Comparison of ENCODE assay signal across 8 cellular contexts in the genomic region with DNA sequence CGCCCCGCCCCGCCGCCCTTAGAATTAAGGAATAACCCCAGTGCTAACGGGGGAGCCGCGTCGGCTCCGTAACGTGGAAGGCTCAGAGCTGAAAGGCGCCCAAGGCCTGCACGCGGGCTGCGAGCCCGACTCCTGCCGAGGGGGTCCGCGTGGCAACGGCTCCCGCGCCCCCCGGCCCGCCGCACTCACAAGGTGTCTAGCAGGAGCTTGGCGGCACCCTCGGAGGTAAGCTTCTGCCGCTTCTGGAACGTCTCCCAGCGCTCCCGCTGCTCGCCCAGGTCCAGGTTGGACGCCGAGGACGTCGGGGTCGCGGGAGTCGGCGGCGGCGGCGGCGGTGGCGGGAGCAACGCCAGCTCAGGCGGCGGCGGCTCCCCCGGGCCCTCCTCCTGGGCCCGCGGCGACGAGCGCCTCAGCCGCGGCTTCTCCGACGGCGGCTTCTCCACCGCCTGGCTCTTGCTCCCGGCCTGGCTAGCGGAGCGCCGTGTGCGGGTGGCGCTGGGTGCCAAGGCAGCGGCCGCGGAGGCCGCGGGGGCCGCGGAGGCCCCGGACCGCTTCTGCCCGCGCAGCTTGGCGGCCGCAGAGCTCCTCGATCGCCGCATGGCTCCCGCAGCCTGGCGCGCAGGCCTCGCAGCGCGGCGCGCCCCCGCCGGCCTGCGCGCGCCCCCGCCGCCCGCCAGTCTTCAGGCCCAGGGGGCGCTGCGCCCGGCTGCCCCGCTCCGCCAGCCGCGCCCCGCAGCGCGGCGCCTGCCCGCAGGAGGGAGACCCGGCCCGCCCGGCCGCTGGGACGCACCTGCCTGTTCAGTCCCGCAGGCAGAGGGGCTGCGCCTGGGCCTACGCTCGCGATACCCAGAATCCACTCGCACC. TPM values are rescaled to one million over a fixed set of nuclear protein-coding genes. Genes with fewer than 3 reads are reported as not detected.
DNase-seq lines count a peak whose midpoint lies in the region; ATAC-seq, FAIRE-seq and TF ChIP-seq lines count a peak whose summit lies in the region.

A gene (minus strand): TSS at position 632 of the 864 bp plus-strand sequence. CDS start 33 bp downstream, at position 599.

- H3K9me3 Mint-ChIP-seq in WTC11 = no peaks in the 10 kb centered on the region

- peak within 1 kb of the TSS; percentile 93 for H3K4me3 Mint-ChIP-seq in WTC11

- peaks cover 11% of the 10 kb centered on the region for H3K36me3 ChIP-seq in GM06990 (ENCODE audit: control insufficient read depth, insufficient read depth, low read length)
- peaks cover 7% of the 10 kb centered on the region for H3K36me3 ChIP-seq in H7 (replicated peaks; ENCODE audit: control insufficient read depth, insufficient read depth, low read length)
- no peaks in the 10 kb centered on the region for H3K36me3 ChIP-seq in bronchial epithelial cell (ENCODE audit: control insufficient read depth, insufficient read depth, low read length)
- H3K36me3 ChIP-seq in kidney epithelial cell (ENCODE audit: control insufficient read depth, insufficient read depth, low read length) = no peaks in the 10 kb centered on the region

- peak within 1 kb of the TSS; percentile 90 for H3K27ac Mint-ChIP-seq in WTC11

- no peaks in the 10 kb centered on the region for H3K27me3 ChIP-seq in GM06990 (replicated peaks; ENCODE audit: control insufficient read depth, insufficient read depth, low read length)
- H3K27me3 ChIP-seq in H7 (ENCODE audit: control insufficient read depth, insufficient read depth, low read length) = no peaks in the 10 kb centered on the region
- H3K27me3 ChIP-seq in bronchial epithelial cell (ENCODE audit: control insufficient read depth, insufficient read depth, low read length) = peaks cover 2% of the 10 kb centered on the region
- H3K27me3 ChIP-seq in kidney epithelial cell (ENCODE audit: control insufficient read depth, insufficient read depth, low read length) = no peaks in the 10 kb centered on the region

- H3K36me3 Mint-ChIP-seq in WTC11 = peaks cover 17% of the 10 kb centered on the region

- H3K4me3 ChIP-seq in GM06990 (replicated peaks; ENCODE audit: low read depth, low read length) (peak within 1 kb of the TSS; percentile 77), H7 (ENCODE audit: insufficient read depth, low read depth, low read length) (peak within 1 kb of the TSS; percentile 78), bronchial epithelial cell (ENCODE audit: low read depth, low read length) (peak within 1 kb of the TSS; percentile 49), kidney epithelial cell (ENCODE audit: low read depth, low read length) (peak within 1 kb of the TSS; percentile 73)

- TF ChIP-seq CTCF in GM06990 (IDR thresholded peaks at IDR 0.05; ENCODE audit: insufficient read depth, low read length, poor library complexity, severe bottlenecking) = no peak
- TF ChIP-seq CTCF in WTC11 (IDR thresholded peaks at IDR 0.05) = no peak
- TF ChIP-seq CTCF in bronchial epithelial cell (IDR thresholded peaks at IDR 0.05; ENCODE audit: insufficient read depth, low read length, severe bottlenecking) = peak; percentile 3
- TF ChIP-seq CTCF in kidney epithelial cell (IDR thresholded peaks at IDR 0.05; ENCODE audit: insufficient read depth, low read length, poor library complexity, severe bottlenecking) = no peak

- FAIRE-seq in bronchial epithelial cell (lab: Jason Lieb, UNC) = no peak

- POLR2A ChIA-PET in WTC11 (lab: Charles Lee) = interaction anchor here (0.5 to 2.5 kb wide), 8 partner anchors 11 to 183 kb away, joined by 3 to 14 read pairs (median 4); a partner anchor contains a TSS

- H3K27me3 Mint-ChIP-seq in WTC11 (ENCODE audit: low read depth) = peaks cover 24% of the 10 kb centered on the region

- DNase-seq in GM06990 (ENCODE audit: extremely low read depth, insufficient read length) (peak; percentile 83), H7 (peak; percentile 98), NCI-H1105 (lab: John Stamatoyannopoulos, UW) (peak; percentile 62), WTC11 (ENCODE audit: low spot score) (peak; percentile 86), bronchial epithelial cell (ENCODE audit: low read depth) (no peak), kidney epithelial cell (ENCODE audit: low read depth) (no peak)
- DNase-seq in stimulated activated CD4-positive, alpha-beta T cell treated with anti-CD3 and anti-CD28 coated beads, Interleukin-1b, Interleukin-23, amount 100 ng/mL, for 48 hours = peak; percentile 62

- CTCF ChIA-PET in WTC11 (lab: Charles Lee) = interaction anchor here (0.5 to 6.3 kb wide), 16 partner anchors 11 to 236 kb away, joined by 3 to 64 read pairs (median 4); a partner anchor contains a TSS

- H3K4me1 Mint-ChIP-seq in WTC11 = peaks cover 28% of the 10 kb centered on the region

- peak; percentile 92 for ATAC-seq in WTC11
- ATAC-seq in GM18873 (IDR thresholded peaks at IDR 0.05; ENCODE audit: low FRiP score, unreplicated experiment) = no peak

TF ChIP-seq in WTC11, 78 proteins besides CTCF, POLR2A, EP300 and RAD21 (continues in another document):
- TF ChIP-seq, protein P1, sequence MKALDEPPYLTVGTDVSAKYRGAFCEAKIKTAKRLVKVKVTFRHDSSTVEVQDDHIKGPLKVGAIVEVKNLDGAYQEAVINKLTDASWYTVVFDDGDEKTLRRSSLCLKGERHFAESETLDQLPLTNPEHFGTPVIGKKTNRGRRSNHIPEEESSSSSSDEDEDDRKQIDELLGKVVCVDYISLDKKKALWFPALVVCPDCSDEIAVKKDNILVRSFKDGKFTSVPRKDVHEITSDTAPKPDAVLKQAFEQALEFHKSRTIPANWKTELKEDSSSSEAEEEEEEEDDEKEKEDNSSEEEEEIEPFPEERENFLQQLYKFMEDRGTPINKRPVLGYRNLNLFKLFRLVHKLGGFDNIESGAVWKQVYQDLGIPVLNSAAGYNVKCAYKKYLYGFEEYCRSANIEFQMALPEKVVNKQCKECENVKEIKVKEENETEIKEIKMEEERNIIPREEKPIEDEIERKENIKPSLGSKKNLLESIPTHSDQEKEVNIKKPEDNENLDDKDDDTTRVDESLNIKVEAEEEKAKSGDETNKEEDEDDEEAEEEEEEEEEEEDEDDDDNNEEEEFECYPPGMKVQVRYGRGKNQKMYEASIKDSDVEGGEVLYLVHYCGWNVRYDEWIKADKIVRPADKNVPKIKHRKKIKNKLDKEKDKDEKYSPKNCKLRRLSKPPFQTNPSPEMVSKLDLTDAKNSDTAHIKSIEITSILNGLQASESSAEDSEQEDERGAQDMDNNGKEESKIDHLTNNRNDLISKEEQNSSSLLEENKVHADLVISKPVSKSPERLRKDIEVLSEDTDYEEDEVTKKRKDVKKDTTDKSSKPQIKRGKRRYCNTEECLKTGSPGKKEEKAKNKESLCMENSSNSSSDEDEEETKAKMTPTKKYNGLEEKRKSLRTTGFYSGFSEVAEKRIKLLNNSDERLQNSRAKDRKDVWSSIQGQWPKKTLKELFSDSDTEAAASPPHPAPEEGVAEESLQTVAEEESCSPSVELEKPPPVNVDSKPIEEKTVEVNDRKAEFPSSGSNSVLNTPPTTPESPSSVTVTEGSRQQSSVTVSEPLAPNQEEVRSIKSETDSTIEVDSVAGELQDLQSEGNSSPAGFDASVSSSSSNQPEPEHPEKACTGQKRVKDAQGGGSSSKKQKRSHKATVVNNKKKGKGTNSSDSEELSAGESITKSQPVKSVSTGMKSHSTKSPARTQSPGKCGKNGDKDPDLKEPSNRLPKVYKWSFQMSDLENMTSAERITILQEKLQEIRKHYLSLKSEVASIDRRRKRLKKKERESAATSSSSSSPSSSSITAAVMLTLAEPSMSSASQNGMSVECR (CRISPR knock-in tag; IDR thresholded peaks at IDR 0.05; ENCODE audit: borderline replicate concordance) = no peak; the same call in 1 of the 2 replicates
- TF ChIP-seq JAZF1 (CRISPR knock-in tag; IDR thresholded peaks at IDR 0.05) = no peak
- TF ChIP-seq, protein P2, sequence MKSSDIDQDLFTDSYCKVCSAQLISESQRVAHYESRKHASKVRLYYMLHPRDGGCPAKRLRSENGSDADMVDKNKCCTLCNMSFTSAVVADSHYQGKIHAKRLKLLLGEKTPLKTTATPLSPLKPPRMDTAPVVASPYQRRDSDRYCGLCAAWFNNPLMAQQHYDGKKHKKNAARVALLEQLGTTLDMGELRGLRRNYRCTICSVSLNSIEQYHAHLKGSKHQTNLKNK (CRISPR knock-in tag; IDR thresholded peaks at IDR 0.05) = no peak
- no peak for TF ChIP-seq OVOL2 (CRISPR knock-in tag; IDR thresholded peaks at IDR 0.05; ENCODE audit: borderline replicate concordance)
- no peak for TF ChIP-seq IRF2 (CRISPR knock-in tag; IDR thresholded peaks at IDR 0.05; ENCODE audit: borderline replicate concordance, low read depth)
- TF ChIP-seq, protein P3, sequence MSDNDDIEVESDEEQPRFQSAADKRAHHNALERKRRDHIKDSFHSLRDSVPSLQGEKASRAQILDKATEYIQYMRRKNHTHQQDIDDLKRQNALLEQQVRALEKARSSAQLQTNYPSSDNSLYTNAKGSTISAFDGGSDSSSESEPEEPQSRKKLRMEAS (CRISPR knock-in tag; IDR thresholded peaks at IDR 0.05) = peak; percentile 41; the same call in 1 of the 2 replicates
- no peak for TF ChIP-seq RORB (CRISPR knock-in tag; IDR thresholded peaks at IDR 0.05)
- TF ChIP-seq ATF1 (CRISPR knock-in tag; IDR thresholded peaks at IDR 0.05) = no peak

RNA-seq across cellular contexts. Expression of the gene that starts here (rescaled TPM):
- 135 and 159 TPM in 2 replicates for total RNA-seq in H7 (2014; rRNA removed; shearing (Covaris generic))
- total RNA-seq in WTC11 (2021) = 151 to 152 TPM (median 151 TPM) in 3 replicates
- total RNA-seq in bronchial epithelial cell = 5.1 and 17.4 TPM in 2 replicates
- 42.6 and 68.4 TPM in 2 replicates for total RNA-seq in kidney epithelial cell

Comparison
In these comparisons a context has a peak if more than half of its experiments do, and no peak if none do; other contexts are left out.
1. DNase-seq: peak in GM06990 (single experiment), H7 (single experiment), NCI-H1105 (single experiment), WTC11 (single experiment) and stimulated activated CD4-positive, alpha-beta T cell treated with anti-CD3 and anti-CD28 coated beads, Interleukin-1b, Interleukin-23, amount 100 ng/mL, for 48 hours (single experiment); none in bronchial epithelial cell (single experiment) and kidney epithelial cell (single experiment).
2. Peak in every context shown above with its lines, with median percentiles within 50 percentile points of each other: H3K4me3 ChIP-seq.